ENCODE assay signal across 8 cellular contexts in the genomic region with DNA sequence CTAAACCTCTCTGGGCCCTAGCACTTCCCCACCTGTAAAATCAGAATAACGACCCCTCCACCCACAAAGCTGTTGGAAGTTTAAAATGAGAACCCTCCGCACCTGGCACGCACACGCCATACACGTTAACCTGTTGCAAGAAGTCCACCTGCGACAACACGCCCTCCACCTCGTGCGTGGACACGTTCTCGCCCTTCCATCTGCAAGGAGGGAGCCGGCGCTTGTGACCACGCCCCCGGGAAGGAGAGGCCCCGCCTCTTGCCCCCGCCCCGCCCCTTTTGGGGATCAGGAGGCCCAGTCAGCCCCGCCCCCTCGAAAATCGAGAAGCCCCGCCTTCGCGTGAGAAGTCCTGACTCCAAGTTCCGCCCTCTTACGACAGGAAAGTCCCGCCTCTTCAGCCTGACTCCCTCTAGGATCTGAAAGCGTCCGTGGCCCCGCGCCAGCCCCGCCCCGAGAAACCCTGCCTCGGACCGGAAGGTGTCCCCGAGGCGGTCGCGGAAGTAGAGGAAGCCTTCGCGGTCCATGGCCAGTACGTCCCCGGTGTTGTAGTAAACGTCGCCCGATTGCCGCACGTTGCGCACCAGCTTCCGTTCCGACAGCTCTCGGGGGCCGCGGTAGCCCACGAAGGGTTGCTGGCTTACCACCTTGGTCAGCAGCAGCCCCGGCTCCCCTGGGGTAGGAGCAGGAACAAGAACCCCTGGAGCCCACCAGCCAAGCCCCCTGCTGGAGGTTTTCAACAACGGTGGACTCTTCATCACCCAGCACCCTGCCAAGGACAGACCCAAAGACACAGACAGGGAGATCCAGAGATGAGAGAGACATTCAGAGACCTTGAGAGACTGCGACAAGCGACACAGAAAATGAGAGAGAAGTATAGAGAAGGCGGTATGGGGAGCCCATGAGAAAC. TPM values are rescaled to one million over a fixed set of nuclear protein-coding genes. Genes with fewer than 3 reads are reported as not detected.
DNase-seq lines count a peak whose midpoint lies in the region; ATAC-seq, FAIRE-seq and TF ChIP-seq lines count a peak whose summit lies in the region.

No MANE protein-coding gene starts in this region.

- no peaks in the 10 kb centered on the region for H3K27me3 ChIP-seq in pancreas
- no peaks in the 10 kb centered on the region for H3K27me3 ChIP-seq in tibial artery

- H3K4me3 ChIP-seq in GM12865 (ENCODE audit: low read depth, low read length) (peak overlapping the region; percentile 68), pancreas (peak overlapping the region; percentile 38 to 67 (median 57)), tibial artery (peak overlapping the region; percentile 56 to 67)

- peaks cover 0 to 8% (median 6%) of the 10 kb centered on the region in 3 donors for H3K4me1 ChIP-seq in pancreas
- peaks cover 0 to 26% (median 16%) of the 10 kb centered on the region in 4 donors for H3K4me1 ChIP-seq in tibial artery

- no peaks in the 10 kb centered on the region for H3K9me3 ChIP-seq in pancreas
- no peaks in the 10 kb centered on the region for H3K9me3 ChIP-seq in tibial artery

- H3K36me3 ChIP-seq in pancreas (no peaks in the 10 kb centered on the region), tibial artery (no peaks in the 10 kb centered on the region)

- WGBS in pancreas, 2 donors, result 1 to 2% methylated on average over 60 of the region's 60 CpGs

- intact Hi-C loops in Right ventricle myocardium superior (cut with DNase I), result no loop called here
- intact Hi-C loops in pancreas (cut with DNase I), result no loop called here
- intact Hi-C loops in tibial artery (cut with DNase I; ENCODE audit: low total_unique reads), result no loop called here

- FAIRE-seq in pancreas (lab: Jason Lieb, UNC), result peak; percentile 76

- ATAC-seq in HG02623 (IDR thresholded peaks at IDR 0.05; ENCODE audit: unreplicated experiment) (peak; percentile 92), Right ventricle myocardium superior (ENCODE audit: poor library complexity) (peak; percentile 98), pancreas (peak; percentile 96 to 99 (median 98))

- peak; percentile 20 for TF ChIP-seq CTCF in GM12865 (IDR thresholded peaks at IDR 0.05; ENCODE audit: insufficient read depth, low read depth, low read length, missing control alignments)
- no peak for TF ChIP-seq CTCF in pancreas (IDR thresholded peaks at IDR 0.05)
- peak; percentile 10 to 43 for TF ChIP-seq CTCF in tibial artery (IDR thresholded peaks at IDR 0.05)

- DNase-seq in GM12865 (ENCODE audit: low read depth) (peak; percentile 100), NCI-H1105 (lab: John Stamatoyannopoulos, UW) (peak; percentile 90), SKM-1 (lab: John Stamatoyannopoulos, UW; ENCODE audit: unreplicated experiment) (peak; percentile 88), Right ventricle myocardium superior (peak; percentile 100), pancreas (peak; percentile 99 to 100 (median 100)), tibial artery (peak; percentile 99 to 100)
- peak; percentile 98 for DNase-seq in activated naive CD8-positive, alpha-beta T cell treated with anti-CD3 and anti-CD28 coated beads, Interleukin-2, amount 50 U/mL, for 16 hours (ENCODE audit: low read depth, low spot score)

- peak overlapping the region; percentile 35 to 79 (median 64) for H3K27ac ChIP-seq in pancreas
- peak overlapping the region; percentile 79 to 80 for H3K27ac ChIP-seq in tibial artery

RNA-seq across cellular contexts. Expression of gene SLC27A5, which starts 12.5 kb away (rescaled TPM):
- total RNA-seq in Right ventricle myocardium superior (3.8 TPM), pancreas (1 to 10 TPM; 3.0 to 6.7 (median 5.0) TPM)
- 10 to 100 TPM; 12.8 to 15.6 TPM for polyA plus RNA-seq in pancreas

RNA-seq across cellular contexts. Expression of gene ZBTB45, which starts 20.3 kb away (rescaled TPM):
- total RNA-seq in Right ventricle myocardium superior, result 7.9 TPM
- total RNA-seq in pancreas, result 1 to 10 TPM; 4.3 to 9.3 (median 6.3) TPM
- polyA plus RNA-seq in pancreas, result 1 to 10 TPM; 5.8 to 7.5 TPM

RNA-seq across cellular contexts. Expression of gene ZNF446, which starts 23.1 kb away (rescaled TPM):
- total RNA-seq in Right ventricle myocardium superior, result 4.6 TPM
- 1 to 10 TPM; 4.4 to 6.6 (median 5.1) TPM for total RNA-seq in pancreas
- polyA plus RNA-seq in pancreas, result 10 to 100 TPM; 19.9 to 23.6 TPM

RNA-seq across cellular contexts. Expression of gene ZNF324, which starts 32.4 kb away (rescaled TPM):
- 5.1 TPM for total RNA-seq in Right ventricle myocardium superior
- total RNA-seq in pancreas, result 1 to 10 TPM; 4.2 to 7.3 (median 6.3) TPM
- polyA plus RNA-seq in pancreas, result 1 to 10 TPM; 3.5 to 5.5 TPM

RNA-seq across cellular contexts. Expression of gene TRIM28, which starts 44.6 kb away (rescaled TPM):
- 132 TPM for total RNA-seq in Right ventricle myocardium superior
- total RNA-seq in pancreas, result 100 to 1,000 TPM; 128 to 212 (median 174) TPM
- 100 to 1,000 TPM; 189 to 208 TPM for polyA plus RNA-seq in pancreas

Comparison
In these comparisons a context has a peak if more than half of its experiments do, and no peak if none do; other contexts are left out.
1. Peak in every context shown above with its lines: DNase-seq, ATAC-seq, H3K4me3 ChIP-seq and H3K27ac ChIP-seq.
2. CTCF ChIP-seq: peak in GM12865 (single experiment) and tibial artery (2 of 2); none in pancreas (0 of 4).